Comparison of ENCODE assay signal across 8 cellular contexts in genomic region chr10:75208177-75208576, GRCh38. TPM values are rescaled to one million over a fixed set of nuclear protein-coding genes. Genes with fewer than 3 reads are reported as not detected.
DNase-seq lines count a peak whose midpoint lies in the region; ATAC-seq, FAIRE-seq and TF ChIP-seq lines count a peak whose summit lies in the region.

No MANE protein-coding gene starts in this region.

- peak overlapping the region; percentile 18 for H3K27ac ChIP-seq in CD8-positive, alpha-beta memory T cell (ENCODE audit: low read depth, low read length)
- H3K27ac ChIP-seq in osteoblast (ENCODE audit: low read depth, low read length): peak overlapping the region; percentile 10
- H3K27ac ChIP-seq in Karpas-422 (ENCODE audit: low read length): no peak overlapping the region

- H3K9ac ChIP-seq in Karpas-422 (ENCODE audit: low read length): no peak overlapping the region

- no peak overlapping the region for H3K4me3 ChIP-seq in CD8-positive, alpha-beta memory T cell (ENCODE audit: low read length)
- H3K4me3 ChIP-seq in osteoblast (ENCODE audit: insufficient read depth, low read length) (no peak overlapping the region), Karpas-422 (ENCODE audit: low read length) (no peak overlapping the region)

- peaks cover 0 to 23% (median 3%) of the 10 kb centered on the region in 3 donors for H3K36me3 Mint-ChIP-seq in CD8-positive, alpha-beta memory T cell
- H3K36me3 Mint-ChIP-seq in IgD-negative memory B cell (no peaks in the 10 kb centered on the region), endothelial cell (ENCODE audit: low read depth, unreplicated experiment) (peaks cover 18% of the 10 kb centered on the region)

- peaks cover 8% of the 10 kb centered on the region for H3K36me3 ChIP-seq in CD8-positive, alpha-beta memory T cell (ENCODE audit: insufficient read depth, low read length)
- peaks cover 13% of the 10 kb centered on the region for H3K36me3 ChIP-seq in osteoblast (ENCODE audit: insufficient read depth, low read length)
- H3K36me3 ChIP-seq in Karpas-422 (ENCODE audit: insufficient read depth, low read length): peaks cover 11% of the 10 kb centered on the region; the same call in 1 of the 2 replicates

- TF ChIP-seq CTCF in endothelial cell (IDR thresholded peaks at IDR 0.05; ENCODE audit: unreplicated experiment) (no peak), osteoblast (IDR thresholded peaks at IDR 0.05; ENCODE audit: extremely low read depth, low read depth, low read length) (no peak), D721Med (IDR thresholded peaks at IDR 0.05; ENCODE audit: insufficient read depth, missing control alignments) (no peak)

- H2AFZ ChIP-seq in osteoblast (ENCODE audit: low read length) (no peak overlapping the region), Karpas-422 (ENCODE audit: low read length) (no peak overlapping the region)

- H3K4me1 ChIP-seq in CD8-positive, alpha-beta memory T cell (ENCODE audit: insufficient read depth, low read length): peaks cover 25% of the 10 kb centered on the region
- H3K4me1 ChIP-seq in osteoblast (ENCODE audit: insufficient read depth, low read length) (peaks cover 26% of the 10 kb centered on the region), Karpas-422 (ENCODE audit: low read length) (peaks cover 22% of the 10 kb centered on the region)

- no peak for ATAC-seq in GM21367 (IDR thresholded peaks at IDR 0.05; ENCODE audit: unreplicated experiment)
- no peak for ATAC-seq in HG03175 (IDR thresholded peaks at IDR 0.05; ENCODE audit: unreplicated experiment)

- peak overlapping the region; percentile 13 for H3K4me2 ChIP-seq in osteoblast (ENCODE audit: insufficient read depth, low read length)
- H3K4me2 ChIP-seq in Karpas-422 (ENCODE audit: low read depth, low read length, poor library complexity, severe bottlenecking): no peak overlapping the region

- no peak for FAIRE-seq in D721Med (lab: Jason Lieb, UNC)

- H3K4me1 Mint-ChIP-seq in CD8-positive, alpha-beta memory T cell: peaks cover 21 to 27% (median 22%) of the 10 kb centered on the region in 3 donors
- H3K4me1 Mint-ChIP-seq in IgD-negative memory B cell (peaks cover 14 to 19% (median 17%) of the 10 kb centered on the region in 3 donors), endothelial cell (ENCODE audit: unreplicated experiment) (peaks cover 18% of the 10 kb centered on the region)

- peaks cover 8% of the 10 kb centered on the region for H4K20me1 ChIP-seq in osteoblast (ENCODE audit: insufficient read depth, low read length)
- H4K20me1 ChIP-seq in Karpas-422 (ENCODE audit: insufficient read depth, low read depth, low read length): peaks cover 16% of the 10 kb centered on the region; the same call in 1 of the 2 replicates

- no peaks in the 10 kb centered on the region for H3K27me3 ChIP-seq in CD8-positive, alpha-beta memory T cell (ENCODE audit: insufficient read depth, low read length, poor library complexity, severe bottlenecking)
- H3K27me3 ChIP-seq in osteoblast (ENCODE audit: insufficient read depth, low read length) (no peaks in the 10 kb centered on the region), Karpas-422 (ENCODE audit: low read length) (no peaks in the 10 kb centered on the region)

- peak overlapping the region in 5 of 7 donors; percentile 26 to 75 (median 43) for H3K4me3 Mint-ChIP-seq in CD8-positive, alpha-beta memory T cell
- H3K4me3 Mint-ChIP-seq in IgD-negative memory B cell (peak overlapping the region in 2 of 4 donors; percentile 30 to 79), endothelial cell (ENCODE audit: unreplicated experiment) (peak overlapping the region; percentile 18)

- no peak for DNase-seq in CD8-positive, alpha-beta memory T cell
- DNase-seq in endothelial cell (ENCODE audit: low spot score): no peak
- DNase-seq in osteoblast (ENCODE audit: insufficient read length, low spot score, missing footprints): peak; percentile 80
- no peak for DNase-seq in Karpas-422
- DNase-seq in D721Med (ENCODE audit: insufficient read length, low spot score): no peak

- H3K27ac Mint-ChIP-seq in CD8-positive, alpha-beta memory T cell: peak overlapping the region in 6 of 8 donors; percentile 26 to 99 (median 65)
- peak overlapping the region; percentile 73 to 90 (median 78) for H3K27ac Mint-ChIP-seq in IgD-negative memory B cell
- H3K27ac Mint-ChIP-seq in endothelial cell (ENCODE audit: unreplicated experiment): peak overlapping the region; percentile 8

- POLR2A ChIA-PET in CD8-positive, alpha-beta memory T cell (lab: Charles Lee): no interaction called here

- H3K9me3 ChIP-seq in CD8-positive, alpha-beta memory T cell (ENCODE audit: low read length): no peaks in the 10 kb centered on the region
- H3K9me3 ChIP-seq in osteoblast (ENCODE audit: low read depth, low read length): no peaks in the 10 kb centered on the region
- H3K9me3 ChIP-seq in Karpas-422 (ENCODE audit: low read length): no peaks in the 10 kb centered on the region

- H3K9me2 ChIP-seq in Karpas-422 (replicated peaks; ENCODE audit: insufficient read depth, low read length): no peaks in the 10 kb centered on the region

- peaks cover 0 to 2% of the 10 kb centered on the region in 2 donors for H3K27me3 Mint-ChIP-seq in CD8-positive, alpha-beta memory T cell
- H3K27me3 Mint-ChIP-seq in IgD-negative memory B cell (no peaks in the 10 kb centered on the region), endothelial cell (ENCODE audit: unreplicated experiment) (peaks cover 6% of the 10 kb centered on the region)

- CTCF ChIA-PET in CD8-positive, alpha-beta memory T cell (lab: Charles Lee): interaction anchor here (0.7 to 10.5 kb wide), 4 partner anchors 11 to 26 kb away, joined by 3 to 168 read pairs (median 4); partner anchors contain the start of gene COMTD1

- H3K9me3 Mint-ChIP-seq in CD8-positive, alpha-beta memory T cell: no peaks in the 10 kb centered on the region
- H3K9me3 Mint-ChIP-seq in IgD-negative memory B cell (peaks cover 0 to 1% (median 0%) of the 10 kb centered on the region in 3 donors), endothelial cell (ENCODE audit: unreplicated experiment) (no peaks in the 10 kb centered on the region)

- peaks cover 28% of the 10 kb centered on the region for H3K79me2 ChIP-seq in osteoblast (ENCODE audit: insufficient read depth, low read length)
- peaks cover 26% of the 10 kb centered on the region for H3K79me2 ChIP-seq in Karpas-422 (ENCODE audit: low read length)

RNA-seq across cellular contexts. Expression of gene VDAC2, which starts 2.4 kb away (rescaled TPM):
- total RNA-seq in CD8-positive, alpha-beta memory T cell: 100 to 1,000 TPM; 247 to 261 TPM
- polyA plus RNA-seq in CD8-positive, alpha-beta memory T cell: 149 TPM
- polyA plus RNA-seq in IgD-negative memory B cell: 134 TPM
- total RNA-seq in endothelial cell (ENCODE audit: unreplicated experiment): 178 TPM
- total RNA-seq in osteoblast: 141 and 145 TPM in 2 replicates
- 84.2 and 128 TPM in 2 replicates for total RNA-seq in Karpas-422 (2014; rRNA removed; shearing (Covaris generic); ENCODE audit: low replicate concordance)

RNA-seq across cellular contexts. Expression of gene COMTD1, which starts 27.6 kb away (rescaled TPM):
- 10 to 100 TPM; 43.9 to 47.9 TPM for total RNA-seq in CD8-positive, alpha-beta memory T cell
- polyA plus RNA-seq in CD8-positive, alpha-beta memory T cell: 23.2 TPM
- polyA plus RNA-seq in IgD-negative memory B cell: 8.5 TPM
- total RNA-seq in endothelial cell (ENCODE audit: unreplicated experiment) (8.9 TPM), osteoblast (8.5 and 13.4 TPM in 2 replicates)
- 14.4 and 75.0 TPM in 2 replicates for total RNA-seq in Karpas-422 (2014; rRNA removed; shearing (Covaris generic); ENCODE audit: low replicate concordance)

Comparison
In these comparisons a context has a peak if more than half of its experiments do, and no peak if none do; other contexts are left out.
1. H3K27ac Mint-ChIP-seq: peak in every context shown above with its lines; median percentile 78 in IgD-negative memory B cell; 65 in CD8-positive, alpha-beta memory T cell; 8 in endothelial cell.